In genomic region chr7:26179826-26180497, GRCh38 we compare ENCODE assay signal across 14 cellular contexts. TPM values are rescaled to one million over a fixed set of nuclear protein-coding genes. Genes with fewer than 3 reads are reported as not detected.
DNase-seq lines count a peak whose midpoint lies in the region; ATAC-seq and TF ChIP-seq lines count a peak whose summit lies in the region.
"Had no signal": no experiment of that assay in that cellular context is flagged by ENCODE, and none has a peak within 500 bp of the region (broad histone marks: within the 10 kb centered on the region; RNA-seq: fewer than 3 reads in every experiment).

No MANE protein-coding gene starts in this region.

- in situ Hi-C loops in KBM-7 (cut with MboI; ENCODE audit: low pct_unique_long_range_greater_than_20kb, low sequenced_read_pairs): no loop called here

- ATAC-seq in activated T-cell treated with anti-CD3 and anti-CD28 coated beads, Interleukin-2, amount 50 U/mL, for 72 hours (replicated peaks in 1 of 2): peak; percentile 7
- ATAC-seq in effector memory CD8-positive, alpha-beta T cell (replicated peaks): no peak
- no peak for ATAC-seq in GM19035 (IDR thresholded peaks at IDR 0.05; ENCODE audit: unreplicated experiment)
- no peak for ATAC-seq in HG03469 (IDR thresholded peaks at IDR 0.05; ENCODE audit: unreplicated experiment)

- no peak for TF ChIP-seq CTCF in progenitor cell of endocrine pancreas (IDR thresholded peaks at IDR 0.05; ENCODE audit: unreplicated experiment)

- H3K27me3 Mint-ChIP-seq in activated T-cell treated with anti-CD3 and anti-CD28 coated beads, Interleukin-2, amount 50 U/mL, for 72 hours (ENCODE audit: low read depth): no peaks in the 10 kb centered on the region
- H3K27me3 Mint-ChIP-seq in IgD-negative memory B cell: no peaks in the 10 kb centered on the region
- H3K27me3 Mint-ChIP-seq in effector memory CD8-positive, alpha-beta T cell: no peaks in the 10 kb centered on the region
- no peaks in the 10 kb centered on the region for H3K27me3 Mint-ChIP-seq in progenitor cell of endocrine pancreas
- H3K27me3 Mint-ChIP-seq: dendritic cell treated with granulocyte-macrophage colony-stimulating factor and Interleukin-4, amounts not matched to agents 40 ng/mL and 50 ng/mL, for 4 days had no signal

- H3K4me1 Mint-ChIP-seq in activated T-cell treated with anti-CD3 and anti-CD28 coated beads, Interleukin-2, amount 50 U/mL, for 72 hours (ENCODE audit: low read depth): peaks cover 50% of the 10 kb centered on the region
- peaks cover 12 to 32% (median 29%) of the 10 kb centered on the region in 3 donors for H3K4me1 Mint-ChIP-seq in IgD-negative memory B cell
- H3K4me1 Mint-ChIP-seq in effector memory CD8-positive, alpha-beta T cell (ENCODE audit: low read depth in 2 of 2): peaks cover 20 to 37% of the 10 kb centered on the region in 2 donors
- H3K4me1 Mint-ChIP-seq in progenitor cell of endocrine pancreas (ENCODE audit: low read depth): peaks cover 18% of the 10 kb centered on the region

- peak overlapping the region; percentile 98 for H3K27ac Mint-ChIP-seq in activated T-cell treated with anti-CD3 and anti-CD28 coated beads, Interleukin-2, amount 50 U/mL, for 72 hours
- H3K27ac Mint-ChIP-seq in IgD-negative memory B cell (peak overlapping the region in 2 of 3 donors; percentile 45 to 67), progenitor cell of endocrine pancreas (peak overlapping the region; percentile 19)
- peak overlapping the region; percentile 4 to 77 for H3K27ac Mint-ChIP-seq in effector memory CD8-positive, alpha-beta T cell
- H3K27ac Mint-ChIP-seq: dendritic cell treated with granulocyte-macrophage colony-stimulating factor and Interleukin-4, amounts not matched to agents 40 ng/mL and 50 ng/mL, for 4 days; T-helper 2 cell treated with Interferon-gamma antibody and Interleukin-4, amounts not matched to agents 5 μg/mL and 100 μg/mL, for 36 hours had no signal

- H3K36me3 Mint-ChIP-seq in activated T-cell treated with anti-CD3 and anti-CD28 coated beads, Interleukin-2, amount 50 U/mL, for 72 hours (ENCODE audit: insufficient read depth in 2 of 2): peaks cover 2 to 24% of the 10 kb centered on the region in 2 donors
- peaks cover 2% of the 10 kb centered on the region for H3K36me3 Mint-ChIP-seq in IgD-negative memory B cell
- peaks cover 19% of the 10 kb centered on the region for H3K36me3 Mint-ChIP-seq in effector memory CD8-positive, alpha-beta T cell (ENCODE audit: insufficient read depth)
- H3K36me3 Mint-ChIP-seq in progenitor cell of endocrine pancreas (ENCODE audit: insufficient read depth): peaks cover 13% of the 10 kb centered on the region

- H3K4me3 Mint-ChIP-seq in activated T-cell treated with anti-CD3 and anti-CD28 coated beads, Interleukin-2, amount 50 U/mL, for 72 hours: peak overlapping the region in 1 of 2 donors; percentile 39
- H3K4me3 Mint-ChIP-seq in IgD-negative memory B cell (no peak overlapping the region), progenitor cell of endocrine pancreas (ENCODE audit: low read depth) (no peak overlapping the region)
- no peak overlapping the region for H3K4me3 Mint-ChIP-seq in effector memory CD8-positive, alpha-beta T cell
- H3K4me3 Mint-ChIP-seq: dendritic cell treated with granulocyte-macrophage colony-stimulating factor and Interleukin-4, amounts not matched to agents 40 ng/mL and 50 ng/mL, for 4 days; T-helper 2 cell treated with Interferon-gamma antibody and Interleukin-4, amounts not matched to agents 5 μg/mL and 100 μg/mL, for 36 hours had no signal

- no peak for DNase-seq in activated T-cell treated with anti-CD3 and anti-CD28 coated beads, Interleukin-2, amount 50 U/mL, for 72 hours
- no peak for DNase-seq in activated T-cell treated with anti-CD3 and anti-CD28 coated beads, Interleukin-2, amount 50 U/mL, for 48 hours
- no peak for DNase-seq in effector memory CD8-positive, alpha-beta T cell
- DNase-seq in progenitor cell of endocrine pancreas (ENCODE audit: low spot score, unreplicated experiment) (no peak), KBM-7 (no peak)
- DNase-seq: activated CD4-positive, alpha-beta T cell treated with anti-CD3 and anti-CD28 coated beads, Interleukin-2, amount 50 U/mL, for 48 hours; DMS79 treated with DMSO at 0.1 percent for 48 hours; NCI-H1417; transverse colon had no signal

- no peaks in the 10 kb centered on the region for H3K9me3 Mint-ChIP-seq in activated T-cell treated with anti-CD3 and anti-CD28 coated beads, Interleukin-2, amount 50 U/mL, for 72 hours
- H3K9me3 Mint-ChIP-seq in IgD-negative memory B cell: no peaks in the 10 kb centered on the region
- H3K9me3 Mint-ChIP-seq in effector memory CD8-positive, alpha-beta T cell: no peaks in the 10 kb centered on the region
- H3K9me3 Mint-ChIP-seq in progenitor cell of endocrine pancreas (ENCODE audit: low read depth): no peaks in the 10 kb centered on the region
- H3K9me3 Mint-ChIP-seq: dendritic cell treated with granulocyte-macrophage colony-stimulating factor and Interleukin-4, amounts not matched to agents 40 ng/mL and 50 ng/mL, for 4 days; T-helper 2 cell treated with Interferon-gamma antibody and Interleukin-4, amounts not matched to agents 5 μg/mL and 100 μg/mL, for 36 hours had no signal

RNA-seq across cellular contexts. Expression of gene HNRNPA2B1, which starts 20.6 kb away (rescaled TPM):
- total RNA-seq in activated T-cell treated with anti-CD3 and anti-CD28 coated beads, Interleukin-2, amount 50 U/mL, for 72 hours: 100 to 1,000 TPM; 439 to 483 TPM
- 708 TPM for polyA plus RNA-seq in IgD-negative memory B cell
- 950 and 984 TPM in 2 replicates for total RNA-seq in progenitor cell of endocrine pancreas

RNA-seq across cellular contexts. Expression of gene CBX3, which starts 21.6 kb away (rescaled TPM):
- total RNA-seq in activated T-cell treated with anti-CD3 and anti-CD28 coated beads, Interleukin-2, amount 50 U/mL, for 72 hours: 100 to 1,000 TPM; 201 to 221 TPM
- polyA plus RNA-seq in IgD-negative memory B cell: 68.7 TPM
- 221 and 222 TPM in 2 replicates for total RNA-seq in progenitor cell of endocrine pancreas

RNA-seq across cellular contexts. Expression of gene NFE2L3, which starts 28.0 kb away (rescaled TPM):
- total RNA-seq in activated T-cell treated with anti-CD3 and anti-CD28 coated beads, Interleukin-2, amount 50 U/mL, for 72 hours: 10 to 100 TPM; 18.5 to 22.2 TPM
- 4.9 TPM for polyA plus RNA-seq in IgD-negative memory B cell
- 25.5 and 28.0 TPM in 2 replicates for total RNA-seq in progenitor cell of endocrine pancreas

Comparison
In these comparisons a context has a peak if more than half of its experiments do, and no peak if none do; other contexts are left out.
1. ATAC-seq: peak in activated T-cell treated with anti-CD3 and anti-CD28 coated beads, Interleukin-2, amount 50 U/mL, for 72 hours (2 of 2); none in effector memory CD8-positive, alpha-beta T cell (single experiment), GM19035 (single experiment) and HG03469 (single experiment).
2. H3K27ac Mint-ChIP-seq: peak in every context shown above with its lines; median percentile 98 in activated T-cell treated with anti-CD3 and anti-CD28 coated beads, Interleukin-2, amount 50 U/mL, for 72 hours; 56 in IgD-negative memory B cell; 40 in effector memory CD8-positive, alpha-beta T cell; 19 in progenitor cell of endocrine pancreas.